19 cellular contexts compared by ENCODE assay signal in the genomic region with DNA sequence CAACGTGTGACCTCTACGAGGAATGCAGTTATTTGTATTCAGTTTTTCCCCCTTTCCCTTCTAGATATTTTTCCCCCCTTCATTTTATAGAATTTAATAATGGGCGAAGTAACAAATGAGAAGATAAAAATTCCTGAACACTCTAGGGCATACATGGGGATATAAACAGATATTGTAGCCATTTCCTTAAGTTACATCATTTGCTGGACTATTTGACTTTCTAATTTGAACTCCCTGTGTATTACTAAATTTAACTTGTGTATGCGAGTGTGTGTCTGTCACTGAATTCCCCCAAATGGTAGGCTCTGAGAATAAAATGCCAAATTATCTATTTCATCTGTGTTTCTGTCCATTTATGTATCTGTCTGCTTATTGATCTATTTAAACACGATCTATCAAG.
DNase-seq lines count a peak whose midpoint lies in the region; ATAC-seq and TF ChIP-seq lines count a peak whose summit lies in the region.
"Had no signal": no experiment of that assay in that cellular context is flagged by ENCODE, and none has a peak within 500 bp of the region (broad histone marks: within the 10 kb centered on the region; RNA-seq: fewer than 3 reads in every experiment).

No MANE protein-coding gene starts in this region.

- H4K91ac ChIP-seq in neuronal stem cell (ENCODE audit: low read depth, low read length, poor library complexity), result no peak overlapping the region

- ATAC-seq in GM23338, result no peak
- ATAC-seq: Panc1 had no signal

- no peak overlapping the region for H2AK5ac ChIP-seq in neuronal stem cell (ENCODE audit: low read depth, low read length)

- no peak overlapping the region for H2BK12ac ChIP-seq in neuronal stem cell (ENCODE audit: low read length)

- no peaks in the 10 kb centered on the region for H3K36me3 Mint-ChIP-seq in GM23338 (ENCODE audit: low read depth)

- no peaks in the 10 kb centered on the region for H3F3A ChIP-seq in GM23338 (replicated peaks; ENCODE audit: low read depth)

- H3K27me3 ChIP-seq in GM23338 (ENCODE audit: insufficient read depth), result no peaks in the 10 kb centered on the region
- no peaks in the 10 kb centered on the region for H3K27me3 ChIP-seq in adipocyte (replicated peaks; ENCODE audit: control insufficient read depth, insufficient read depth, low read length)
- no peaks in the 10 kb centered on the region for H3K27me3 ChIP-seq in neuronal stem cell (ENCODE audit: control insufficient read depth in 3 of 3, insufficient read depth in 3 of 3, low read depth in 1 of 3, low read length in 3 of 3)

- H3K9me3 ChIP-seq in adipocyte (ENCODE audit: control insufficient read depth, low read length) (no peaks in the 10 kb centered on the region), neuronal stem cell (replicated peaks in 1 of 2; ENCODE audit: control insufficient read depth in 2 of 2, insufficient read depth in 1 of 2, low read depth in 1 of 2, low read length in 2 of 2) (no peaks in the 10 kb centered on the region)

- H3K4me3 Mint-ChIP-seq in GM23338, result no peak overlapping the region

- H4K8ac ChIP-seq in neuronal stem cell (ENCODE audit: low read depth, low read length), result no peak overlapping the region

- no peak overlapping the region for H3K4ac ChIP-seq in neuronal stem cell (ENCODE audit: low read length)

- H2BK120ac ChIP-seq in neuronal stem cell (ENCODE audit: low read depth, low read length), result no peak overlapping the region

- H3K14ac ChIP-seq in neuronal stem cell (ENCODE audit: low read length), result no peak overlapping the region

- H3K36me3 ChIP-seq in GM23338 (ENCODE audit: insufficient read depth) (no peaks in the 10 kb centered on the region), adipocyte (ENCODE audit: control insufficient read depth, insufficient read depth, low read length, severe bottlenecking) (no peaks in the 10 kb centered on the region), neuronal stem cell (replicated peaks in 1 of 2; ENCODE audit: control insufficient read depth in 2 of 2, insufficient read depth in 2 of 2, low read length in 2 of 2) (no peaks in the 10 kb centered on the region)

- H3K4me1 ChIP-seq in GM23338 (ENCODE audit: insufficient read depth), result no peaks in the 10 kb centered on the region
- H3K4me1 ChIP-seq in adipocyte (ENCODE audit: control insufficient read depth, insufficient read depth, low read length), result peaks cover 5% of the 10 kb centered on the region
- H3K4me1 ChIP-seq in neuronal stem cell (ENCODE audit: control insufficient read depth in 2 of 2, insufficient read depth in 1 of 2, low read depth in 1 of 2, low read length in 2 of 2), result peaks cover 4 to 9% of the 10 kb centered on the region in 2 donors

- no peak overlapping the region; the same call in 1 of the 2 replicates for H3K27ac Mint-ChIP-seq in GM23338

- no peaks in the 10 kb centered on the region for H3K9me3 Mint-ChIP-seq in GM23338

- DNase-seq in GM23338 (ENCODE audit: low spot score), result no peak
- DNase-seq in adipocyte (ENCODE audit: low read depth), result peak; percentile 3
- peak; percentile 10 for DNase-seq in fibroblast of the aortic adventitia (ENCODE audit: low read depth)
- DNase-seq in neuronal stem cell (ENCODE audit: low spot score), result no peak
- no peak for DNase-seq in activated effector memory CD4-positive, alpha-beta T cell treated with Interleukin-2 at 50 U/mL for 16 hours
- DNase-seq in anterior cingulate cortex (lab: John Stamatoyannopoulos, UW), result no peak
- no peak for DNase-seq in NCI-H510A (lab: John Stamatoyannopoulos, UW)
- DNase-seq in NCI-H1048 (lab: John Stamatoyannopoulos, UW), result no peak
- DNase-seq: EL, GF-D8, GOT3, HCEC 1CT, IMR-90, NCI-H1105 treated with DMSO at 0.1 percent for 48 hours, NCI-H2081, NCI-H2171 treated with DMSO at 0.1 percent for 48 hours, NCI-H526 treated with DMSO at 0.1 percent for 48 hours, T-helper 1 cell had no signal

- H3K27ac ChIP-seq in GM23338 (ENCODE audit: low read depth) (no peak overlapping the region), neuronal stem cell (replicated peaks; ENCODE audit: low read length) (no peak overlapping the region)

- TF ChIP-seq CTCF in GM23338 (conservative IDR thresholded peaks at IDR 0.05; ENCODE audit: low read depth in 2 of 2) (no peak), fibroblast of the aortic adventitia (IDR thresholded peaks at IDR 0.05; ENCODE audit: insufficient read depth, low read length) (no peak)

- no peaks in the 10 kb centered on the region for H3K79me2 ChIP-seq in GM23338 (replicated peaks; ENCODE audit: insufficient read depth)

- H3K79me1 ChIP-seq in neuronal stem cell (ENCODE audit: low read depth, low read length), result no peaks in the 10 kb centered on the region

- H3K9me2 ChIP-seq in GM23338 (ENCODE audit: insufficient read depth), result peaks cover 5% of the 10 kb centered on the region; the same call in 1 of the 2 replicates

- H2AFZ ChIP-seq in GM23338 (peak overlapping the region; percentile 52; the same call in 1 of the 2 replicates), neuronal stem cell (ENCODE audit: low read length) (peak overlapping the region; percentile 78)

- no peak overlapping the region for H3K18ac ChIP-seq in neuronal stem cell (ENCODE audit: low read length)

- peaks cover 7% of the 10 kb centered on the region for H3K4me1 Mint-ChIP-seq in GM23338

- H3K27me3 Mint-ChIP-seq in GM23338 (ENCODE audit: insufficient read depth, low read depth, poor library complexity), result no peaks in the 10 kb centered on the region

- no peak overlapping the region for H2BK15ac ChIP-seq in neuronal stem cell (ENCODE audit: low read length)

- WGBS in neuronal stem cell (ENCODE audit: extremely low coverage in 2 of 2, insufficient read length in 2 of 2, insufficient replicate concordance in 1 of 2), 2 donors, result no CpG with 5 or more reads among the region's 5 CpGs

- H2BK5ac ChIP-seq in neuronal stem cell (ENCODE audit: low read length), result no peak overlapping the region

- no peaks in the 10 kb centered on the region for H4K20me1 ChIP-seq in GM23338 (replicated peaks; ENCODE audit: insufficient read depth)

- no peak overlapping the region for H3K4me3 ChIP-seq in GM23338
- H3K4me3 ChIP-seq in adipocyte (ENCODE audit: low read length), result no peak overlapping the region
- H3K4me3 ChIP-seq in fibroblast of the aortic adventitia (ENCODE audit: low read depth, low read length), result no peak overlapping the region
- peak overlapping the region in 1 of 2 donors; percentile 27 for H3K4me3 ChIP-seq in neuronal stem cell (ENCODE audit: low read length in 2 of 2)

- H3K9ac ChIP-seq in adipocyte (ENCODE audit: low read length) (no peak overlapping the region), neuronal stem cell (ENCODE audit: low read depth, low read length, poor library complexity) (no peak overlapping the region)

- no peak overlapping the region for H3K23ac ChIP-seq in neuronal stem cell (ENCODE audit: low read depth, low read length, poor library complexity)

- no peak overlapping the region for H3K4me2 ChIP-seq in GM23338
- no peak overlapping the region for H3K4me2 ChIP-seq in neuronal stem cell (ENCODE audit: insufficient read depth, low read length, poor library complexity, severe bottlenecking)

Comparison
In these comparisons a context has a peak if more than half of its experiments do, and no peak if none do; other contexts are left out.
1. DNase-seq: peak in adipocyte (single experiment) and fibroblast of the aortic adventitia (single experiment); none in GM23338 (single experiment), neuronal stem cell (single experiment), activated effector memory CD4-positive, alpha-beta T cell treated with Interleukin-2 at 50 U/mL for 16 hours (single experiment), anterior cingulate cortex (0 of 58), NCI-H510A (single experiment) and NCI-H1048 (single experiment).